8 cellular contexts compared by ENCODE assay signal in genomic region chr6:27810768-27811298, GRCh38.
DNase-seq lines count a peak whose midpoint lies in the region; ATAC-seq, FAIRE-seq and TF ChIP-seq lines count a peak whose summit lies in the region.

No MANE protein-coding gene starts in this region.

- H3K9me2 ChIP-seq in GM23338 (ENCODE audit: insufficient read depth), result no peaks in the 10 kb centered on the region

- H3K4me3 ChIP-seq in GM23338, result peak overlapping the region; percentile 81
- H3K4me3 ChIP-seq in Peyer's patch, result peak overlapping the region; percentile 47 to 80 (median 66)
- peak overlapping the region; percentile 4 to 77 (median 70) for H3K4me3 ChIP-seq in endothelial cell of umbilical vein (replicated peaks in 1 of 3; ENCODE audit: insufficient read depth in 1 of 3, low read depth in 1 of 3, low read length in 3 of 3)

- CTCF ChIA-PET in endothelial cell of umbilical vein (lab: Charles Lee), result interaction anchor here (0.7 to 6.8 kb wide), 12 partner anchors 12 to 1785 kb away, joined by 3 to 67 read pairs (median 5); a partner anchor contains a TSS

- no TSS peak for BruUV-seq in endothelial cell of umbilical vein (replicated peaks; lab: Mats Ljungman, UMichigan)

- H3K36me3 Mint-ChIP-seq in GM23338 (ENCODE audit: low read depth), result peaks cover 6% of the 10 kb centered on the region; the same call in 2 of the 3 replicates
- no peaks in the 10 kb centered on the region for H3K36me3 Mint-ChIP-seq in progenitor cell of endocrine pancreas (ENCODE audit: insufficient read depth)

- TF ChIP-seq CTCF in GM23338 (conservative IDR thresholded peaks at IDR 0.05; ENCODE audit: low read depth in 2 of 2), result no peak
- TF ChIP-seq CTCF in Peyer's patch (IDR thresholded peaks at IDR 0.05), result no peak
- no peak for TF ChIP-seq CTCF in endothelial cell of umbilical vein (IDR thresholded peaks at IDR 0.05; ENCODE audit: extremely low read depth in 1 of 2, insufficient read depth in 1 of 2, low read depth in 1 of 2, low read length in 2 of 2)
- TF ChIP-seq CTCF in progenitor cell of endocrine pancreas (IDR thresholded peaks at IDR 0.05; ENCODE audit: unreplicated experiment), result no peak

- no peak overlapping the region for H2AFZ ChIP-seq in GM23338
- H2AFZ ChIP-seq in endothelial cell of umbilical vein (ENCODE audit: low read depth, low read length), result peak overlapping the region; percentile 9

- H3K27ac ChIP-seq in GM23338 (ENCODE audit: low read depth) (peak overlapping the region; percentile 85), Peyer's patch (peak overlapping the region; percentile 91 to 98 (median 96)), endothelial cell of umbilical vein (ENCODE audit: insufficient read depth, low read depth, low read length) (peak overlapping the region; percentile 59)

- H3K4me3 Mint-ChIP-seq in GM23338 (peak overlapping the region; percentile 98), progenitor cell of endocrine pancreas (ENCODE audit: low read depth) (peak overlapping the region; percentile 94)

- H3K4me1 ChIP-seq in GM23338 (ENCODE audit: insufficient read depth), result peaks cover 7% of the 10 kb centered on the region
- peaks cover 0 to 25% (median 0%) of the 10 kb centered on the region in 4 donors for H3K4me1 ChIP-seq in Peyer's patch
- peaks cover 31% of the 10 kb centered on the region for H3K4me1 ChIP-seq in endothelial cell of umbilical vein (ENCODE audit: control insufficient read depth, extremely low read depth, insufficient read depth, low read length)

- H3K9me3 ChIP-seq in Peyer's patch, result no peaks in the 10 kb centered on the region
- H3K9me3 ChIP-seq in endothelial cell of umbilical vein (replicated peaks; ENCODE audit: control insufficient read depth, insufficient read depth, low read length), result no peaks in the 10 kb centered on the region

- peaks cover 8% of the 10 kb centered on the region; the same call in 1 of the 2 replicates for H3K79me2 ChIP-seq in GM23338 (replicated peaks; ENCODE audit: insufficient read depth)
- H3K79me2 ChIP-seq in endothelial cell of umbilical vein (ENCODE audit: control insufficient read depth, insufficient read depth, low read length), result no peaks in the 10 kb centered on the region

- H3K4me2 ChIP-seq in GM23338, result peak overlapping the region; percentile 72
- H3K4me2 ChIP-seq in endothelial cell of umbilical vein (ENCODE audit: insufficient read depth, low read length), result peak overlapping the region; percentile 87

- ATAC-seq in GM23338 (no peak), HG02678 (IDR thresholded peaks at IDR 0.05; ENCODE audit: unreplicated experiment) (no peak), esophagus mucosa (no peak)

- H3K27me3 Mint-ChIP-seq in GM23338 (ENCODE audit: insufficient read depth, low read depth, poor library complexity) (peaks cover 78% of the 10 kb centered on the region), progenitor cell of endocrine pancreas (no peaks in the 10 kb centered on the region)

- H3K36me3 ChIP-seq in GM23338 (ENCODE audit: insufficient read depth) (no peaks in the 10 kb centered on the region), Peyer's patch (no peaks in the 10 kb centered on the region), endothelial cell of umbilical vein (ENCODE audit: control insufficient read depth in 2 of 2, extremely low read depth in 1 of 2, insufficient read depth in 2 of 2, low read length in 2 of 2) (no peaks in the 10 kb centered on the region)

- H3K27me3 ChIP-seq in GM23338 (ENCODE audit: insufficient read depth), result no peaks in the 10 kb centered on the region
- no peaks in the 10 kb centered on the region for H3K27me3 ChIP-seq in Peyer's patch
- no peaks in the 10 kb centered on the region for H3K27me3 ChIP-seq in endothelial cell of umbilical vein (ENCODE audit: control insufficient read depth in 2 of 2, insufficient read depth in 2 of 2, low read length in 2 of 2)

- no peak for FAIRE-seq in endothelial cell of umbilical vein (lab: Jason Lieb, UNC)

- H3K4me1 Mint-ChIP-seq in GM23338 (peaks cover 29% of the 10 kb centered on the region; the same call in 2 of the 3 replicates), progenitor cell of endocrine pancreas (ENCODE audit: low read depth) (peaks cover 45% of the 10 kb centered on the region)

- H3F3A ChIP-seq in GM23338 (replicated peaks; ENCODE audit: low read depth), result peaks cover 8% of the 10 kb centered on the region; the same call in 1 of the 2 replicates

- TF ChIP-seq POLR2A in Peyer's patch (IDR thresholded peaks at IDR 0.05) (no peak), endothelial cell of umbilical vein (IDR thresholded peaks at IDR 0.05; ENCODE audit: low read depth, low read length) (no peak)

- dilution Hi-C loops in endothelial cell of umbilical vein (cut with MboI; ENCODE audit: extremely low pct_ligation_motif_present, low sequenced_read_pairs), result no loop called here

- H3K9me3 Mint-ChIP-seq in GM23338 (peaks cover 8% of the 10 kb centered on the region; the same call in 1 of the 3 replicates), progenitor cell of endocrine pancreas (ENCODE audit: low read depth) (no peaks in the 10 kb centered on the region)

- POLR2A ChIA-PET in endothelial cell of umbilical vein (lab: Charles Lee), result interaction anchor here (0.6 to 5.7 kb wide), 20 partner anchors 13 to 1794 kb away, joined by 3 to 99 read pairs (median 8); a partner anchor contains a TSS

- intact Hi-C loops in endothelial cell of umbilical vein (cut with micrococcal nuclease), result loop anchor here (1.0 to 10.0 kb wide), 6 partner anchors 14 to 1779 kb away; a partner anchor contains a TSS

- H3K9me1 ChIP-seq in endothelial cell of umbilical vein (replicated peaks; ENCODE audit: control insufficient read depth, extremely low read depth, insufficient read depth, low read length), result no peaks in the 10 kb centered on the region

- H3K27ac Mint-ChIP-seq in GM23338 (peak overlapping the region; percentile 99), progenitor cell of endocrine pancreas (peak overlapping the region; percentile 98)

- peak; percentile 18 for DNase-seq in GM23338 (ENCODE audit: low spot score)
- DNase-seq in Peyer's patch, result no peak
- DNase-seq in endothelial cell of umbilical vein (ENCODE audit: low read depth, low spot score), result peak; percentile 25
- DNase-seq in progenitor cell of endocrine pancreas (ENCODE audit: low spot score, unreplicated experiment), result no peak
- no peak for DNase-seq in DMS153 (lab: John Stamatoyannopoulos, UW)
- DNase-seq in glomerular visceral epithelial cell (ENCODE audit: extremely low spot score), result no peak

- H4K20me1 ChIP-seq in GM23338 (replicated peaks; ENCODE audit: insufficient read depth), result no peaks in the 10 kb centered on the region
- no peaks in the 10 kb centered on the region for H4K20me1 ChIP-seq in endothelial cell of umbilical vein (replicated peaks; ENCODE audit: control insufficient read depth, extremely low read depth, insufficient read depth, low read length)

- peak overlapping the region; percentile 68 for H3K9ac ChIP-seq in endothelial cell of umbilical vein (replicated peaks; ENCODE audit: extremely low read depth, insufficient read depth, low read length)

TF ChIP-seq in GM23338, 12 proteins besides CTCF, POLR2A, EP300 and RAD21 (continues in another document):
- TF ChIP-seq ZNF114 (CRISPR knock-in tag; IDR thresholded peaks at IDR 0.05), result no peak
- TF ChIP-seq ZNF331 (CRISPR knock-in tag; IDR thresholded peaks at IDR 0.05; ENCODE audit: low read depth), result no peak

TF ChIP-seq in endothelial cell of umbilical vein, 7 proteins besides CTCF, POLR2A, EP300 and RAD21:
- no peak for TF ChIP-seq POLR2AphosphoS5 (IDR thresholded peaks at IDR 0.05; ENCODE audit: insufficient read depth, low read depth, low read length)
- TF ChIP-seq JUN (IDR thresholded peaks at IDR 0.05; ENCODE audit: borderline replicate concordance, insufficient read depth, insufficient read length, low read depth), result no peak
- no peak for TF ChIP-seq FOS (IDR thresholded peaks at IDR 0.05; ENCODE audit: borderline replicate concordance, insufficient read depth, low read length)

Comparison
In these comparisons a context has a peak if more than half of its experiments do, and no peak if none do; other contexts are left out.
1. DNase-seq: peak in GM23338 (single experiment) and endothelial cell of umbilical vein (single experiment); none in Peyer's patch (0 of 3), progenitor cell of endocrine pancreas (single experiment), DMS153 (single experiment) and glomerular visceral epithelial cell (single experiment).
2. Peak in every context shown above with its lines, with median percentiles within 50 percentile points of each other: H3K27ac ChIP-seq and H3K4me3 ChIP-seq.